In the genomic region with DNA sequence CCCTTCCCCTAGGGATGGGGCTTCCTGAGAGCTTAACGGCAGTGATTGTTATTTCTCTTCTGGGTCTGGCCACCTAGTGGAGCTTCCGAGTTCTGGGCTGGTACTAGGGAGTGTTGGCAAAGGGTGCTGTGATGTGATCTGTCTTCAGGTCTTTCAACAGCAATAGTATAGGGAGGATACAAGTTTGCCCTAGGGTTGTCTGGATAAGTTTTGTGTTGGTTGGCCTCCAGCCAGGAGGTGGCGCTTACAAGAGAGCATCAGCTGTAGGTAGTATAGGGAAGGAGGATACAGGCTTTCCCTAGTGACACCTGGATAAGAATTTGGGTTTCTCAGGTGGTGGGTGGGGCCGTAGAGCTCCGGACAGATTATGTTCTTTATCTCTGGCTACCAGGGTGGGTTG, we compare ENCODE assay signal across 9 cellular contexts. TPM values are rescaled to one million over a fixed set of nuclear protein-coding genes. Genes with fewer than 3 reads are reported as not detected.
DNase-seq lines count a peak whose midpoint lies in the region; ATAC-seq and TF ChIP-seq lines count a peak whose summit lies in the region.
"Had no signal": no experiment of that assay in that cellular context is flagged by ENCODE, and none has a peak within 500 bp of the region (broad histone marks: within the 10 kb centered on the region; RNA-seq: fewer than 3 reads in every experiment).

No MANE protein-coding gene starts in this region.

- TF ChIP-seq POLR2A in body of pancreas (IDR thresholded peaks at IDR 0.05) = no peak

- no peaks in the 10 kb centered on the region for H3K9me3 Mint-ChIP-seq in activated CD8-positive, alpha-beta memory T cell treated with anti-CD3 and anti-CD28 coated beads, Interleukin-2, amount 10 ng/mL, durations not matched to agents 7 days and 5 days (ENCODE audit: low read depth)
- H3K9me3 Mint-ChIP-seq in mesothelial cell of epicardium = peaks cover 4% of the 10 kb centered on the region

- H3K27ac Mint-ChIP-seq in activated CD8-positive, alpha-beta memory T cell treated with anti-CD3 and anti-CD28 coated beads, Interleukin-2, amount 10 ng/mL, durations not matched to agents 7 days and 5 days = no peak overlapping the region
- H3K27ac Mint-ChIP-seq in mesothelial cell of epicardium = no peak overlapping the region

- no peak overlapping the region for H3K4me3 ChIP-seq in body of pancreas
- H3K4me3 ChIP-seq: SJSA1 had no signal

- intact Hi-C loops in body of pancreas (cut with DNase I) = no loop called here

- peaks cover 9% of the 10 kb centered on the region for H3K27me3 Mint-ChIP-seq in activated CD8-positive, alpha-beta memory T cell treated with anti-CD3 and anti-CD28 coated beads, Interleukin-2, amount 10 ng/mL, durations not matched to agents 7 days and 5 days
- no peaks in the 10 kb centered on the region for H3K27me3 Mint-ChIP-seq in mesothelial cell of epicardium (ENCODE audit: low read depth)

- ATAC-seq in GM19023 (IDR thresholded peaks at IDR 0.05; ENCODE audit: unreplicated experiment) (peak; percentile 54), HG03159 (IDR thresholded peaks at IDR 0.05; ENCODE audit: unreplicated experiment) (peak; percentile 64), body of pancreas (no peak), SK-N-SH treated with all-trans-retinoic acid at 6 μM for 48 hours (no peak)
- no peak for ATAC-seq in activated CD8-positive, alpha-beta memory T cell treated with anti-CD3 and anti-CD28 coated beads, Interleukin-2, amount 10 ng/mL, durations not matched to agents 7 days and 5 days

- no peaks in the 10 kb centered on the region for H3K27me3 ChIP-seq in body of pancreas

- in situ Hi-C loops in ACHN (cut with HindIII; ENCODE audit: low pct_ligation_motif_present, low pct_unique_long_range_greater_than_20kb, low sequenced_read_pairs) = no loop called here

- no peaks in the 10 kb centered on the region for H3K4me1 ChIP-seq in body of pancreas
- H3K4me1 ChIP-seq: SJSA1 had no signal

- no peaks in the 10 kb centered on the region for H3K4me1 Mint-ChIP-seq in activated CD8-positive, alpha-beta memory T cell treated with anti-CD3 and anti-CD28 coated beads, Interleukin-2, amount 10 ng/mL, durations not matched to agents 7 days and 5 days
- H3K4me1 Mint-ChIP-seq in mesothelial cell of epicardium = no peaks in the 10 kb centered on the region

- CTCF ChIA-PET in activated CD8-positive, alpha-beta memory T cell treated with anti-CD3 and anti-CD28 coated beads, Interleukin-2, amount 10 ng/mL, durations not matched to agents 7 days and 5 days (lab: Charles Lee) = interaction anchor here (1.0 to 2.6 kb wide), 3 partner anchors 10 to 16 kb away, joined by 3 to 10 read pairs (median 4); no protein-coding TSS in a partner anchor

- TF ChIP-seq CTCF in body of pancreas (IDR thresholded peaks at IDR 0.05) (no peak), mesothelial cell of epicardium (IDR thresholded peaks at IDR 0.05; ENCODE audit: unreplicated experiment) (no peak)

- H3K9me3 ChIP-seq in body of pancreas = no peaks in the 10 kb centered on the region
- H3K9me3 ChIP-seq: SJSA1 had no signal

- H3K4me3 Mint-ChIP-seq in activated CD8-positive, alpha-beta memory T cell treated with anti-CD3 and anti-CD28 coated beads, Interleukin-2, amount 10 ng/mL, durations not matched to agents 7 days and 5 days = no peak overlapping the region
- H3K4me3 Mint-ChIP-seq in mesothelial cell of epicardium = no peak overlapping the region

- H3K36me3 ChIP-seq in body of pancreas (replicated peaks in 1 of 2; ENCODE audit: insufficient read depth in 1 of 2, low read depth in 2 of 2) = no peaks in the 10 kb centered on the region
- H3K36me3 ChIP-seq: SJSA1 had no signal

- WGBS in body of pancreas, 2 donors = 67 to 69% methylated on average over 4 to 5 of the region's 5 CpGs

- H3K27ac ChIP-seq in body of pancreas = no peak overlapping the region
- H3K27ac ChIP-seq: SJSA1 had no signal

- no peaks in the 10 kb centered on the region for H3K36me3 Mint-ChIP-seq in activated CD8-positive, alpha-beta memory T cell treated with anti-CD3 and anti-CD28 coated beads, Interleukin-2, amount 10 ng/mL, durations not matched to agents 7 days and 5 days
- no peaks in the 10 kb centered on the region for H3K36me3 Mint-ChIP-seq in mesothelial cell of epicardium

- DNase-seq in ACHN (peak; percentile 3), body of pancreas (peak in 3 of 4 donors; percentile 5 to 15 (median 14)), mesothelial cell of epicardium (ENCODE audit: low spot score in 2 of 2, unreplicated experiment in 2 of 2) (no peak), DMS153 treated with DMSO at 0.1 percent for 48 hours (lab: John Stamatoyannopoulos, UW; ENCODE audit: unreplicated experiment) (no peak)
- DNase-seq in activated CD8-positive, alpha-beta memory T cell treated with anti-CD3 and anti-CD28 coated beads, Interleukin-2, amount 10 ng/mL, durations not matched to agents 7 days and 5 days = no peak

TF ChIP-seq in SK-N-SH treated with all-trans-retinoic acid at 6 μM for 48 hours, 23 proteins besides CTCF, POLR2A, EP300 and RAD21 (continues in another document):
- TF ChIP-seq ZNF8 (CRISPR knock-in tag; IDR thresholded peaks at IDR 0.05) (no peak), TCF4 (CRISPR knock-in tag; IDR thresholded peaks at IDR 0.05; ENCODE audit: borderline replicate concordance) (no peak), SNAI2 (CRISPR knock-in tag; IDR thresholded peaks at IDR 0.05) (no peak), ISL1 (CRISPR knock-in tag; IDR thresholded peaks at IDR 0.05) (no peak), TSHZ2 (CRISPR knock-in tag; IDR thresholded peaks at IDR 0.05) (no peak), POU6F1 (CRISPR knock-in tag; IDR thresholded peaks at IDR 0.05; ENCODE audit: borderline replicate concordance, low read depth) (no peak), GLIS3 (CRISPR knock-in tag; IDR thresholded peaks at IDR 0.05) (no peak)
- TF ChIP-seq, protein P1, sequence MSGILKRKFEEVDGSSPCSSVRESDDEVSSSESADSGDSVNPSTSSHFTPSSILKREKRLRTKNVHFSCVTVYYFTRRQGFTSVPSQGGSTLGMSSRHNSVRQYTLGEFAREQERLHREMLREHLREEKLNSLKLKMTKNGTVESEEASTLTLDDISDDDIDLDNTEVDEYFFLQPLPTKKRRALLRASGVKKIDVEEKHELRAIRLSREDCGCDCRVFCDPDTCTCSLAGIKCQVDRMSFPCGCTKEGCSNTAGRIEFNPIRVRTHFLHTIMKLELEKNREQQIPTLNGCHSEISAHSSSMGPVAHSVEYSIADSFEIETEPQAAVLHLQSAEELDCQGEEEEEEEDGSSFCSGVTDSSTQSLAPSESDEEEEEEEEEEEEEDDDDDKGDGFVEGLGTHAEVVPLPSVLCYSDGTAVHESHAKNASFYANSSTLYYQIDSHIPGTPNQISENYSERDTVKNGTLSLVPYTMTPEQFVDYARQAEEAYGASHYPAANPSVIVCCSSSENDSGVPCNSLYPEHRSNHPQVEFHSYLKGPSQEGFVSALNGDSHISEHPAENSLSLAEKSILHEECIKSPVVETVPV (CRISPR knock-in tag; IDR thresholded peaks at IDR 0.05) = no peak

RNA-seq across cellular contexts. Expression of gene CPOX, which starts 19.2 kb away (rescaled TPM):
- total RNA-seq in body of pancreas (10 to 100 TPM; 14.8 to 25.4 TPM), mesothelial cell of epicardium (17.9 to 20.8 TPM (median 18.4 TPM) in 3 replicates)
- 10 to 100 TPM; 71.6 to 88.5 TPM for total RNA-seq in activated CD8-positive, alpha-beta memory T cell treated with anti-CD3 and anti-CD28 coated beads, Interleukin-2, amount 10 ng/mL, durations not matched to agents 7 days and 5 days

Comparison
In these comparisons a context has a peak if more than half of its experiments do, and no peak if none do; other contexts are left out.
1. DNase-seq: peak in ACHN (single experiment) and body of pancreas (3 of 4); none in activated CD8-positive, alpha-beta memory T cell treated with anti-CD3 and anti-CD28 coated beads, Interleukin-2, amount 10 ng/mL, durations not matched to agents 7 days and 5 days (single experiment), mesothelial cell of epicardium (0 of 2) and DMS153 treated with DMSO at 0.1 percent for 48 hours (single experiment).
2. ATAC-seq: peak in GM19023 (single experiment) and HG03159 (single experiment); none in body of pancreas (single experiment), SK-N-SH treated with all-trans-retinoic acid at 6 μM for 48 hours (single experiment) and activated CD8-positive, alpha-beta memory T cell treated with anti-CD3 and anti-CD28 coated beads, Interleukin-2, amount 10 ng/mL, durations not matched to agents 7 days and 5 days (single experiment).